Comparison of ENCODE assay signal across 16 cellular contexts in genomic region chr5:5039918-5040317, GRCh38.
"Had no signal": no experiment of that assay in that cellular context is flagged by ENCODE, and none has a peak within 500 bp of the region (broad histone marks: within the 10 kb centered on the region; RNA-seq: fewer than 3 reads in every experiment).

No MANE protein-coding gene starts in this region.

- ATAC-seq: gastroesophageal sphincter; heart left ventricle; left ventricle myocardium superior; naive thymus-derived CD8-positive, alpha-beta T cell had no signal

- DNase-seq: activated CD4-positive, alpha-beta memory T cell treated with anti-CD3 and anti-CD28 coated beads, Interleukin-2, amount 10 ng/mL, durations not matched to agents 7 days and 5 days; activated CD4-positive, alpha-beta T cell treated with anti-CD3 and anti-CD28 coated beads, Interleukin-2, amount 10 ng/mL, durations not matched to agents 24 days and 14 days; activated effector memory CD4-positive, alpha-beta T cell treated with Interleukin-2 at 50 U/mL for 16 hours; activated naive CD4-positive, alpha-beta T cell treated with anti-CD3 and anti-CD28 coated beads for 36 hours; activated naive CD8-positive, alpha-beta T cell treated with anti-CD3 and anti-CD28 coated beads, Interleukin-2, amount 10 ng/mL, durations not matched to agents 7 days and 5 days; activated T-cell treated with anti-CD3 and anti-CD28 coated beads, Interleukin-2, amount 50 U/mL, for 72 hours; amniotic stem cell; colonic mucosa; heart left ventricle; left ventricle myocardium superior; mammary epithelial cell; naive thymus-derived CD8-positive, alpha-beta T cell; stimulated activated CD4-positive, alpha-beta T cell treated with anti-CD3 and anti-CD28 coated beads, Interleukin-4, amount 100 ng/mL, for 24 hours; stimulated activated naive CD4-positive, alpha-beta T cell treated with Interleukin-2 at 50 U/mL for 16 hours; upper lobe of left lung had no signal
